Comparison of ENCODE assay signal across 22 cellular contexts in the genomic region with DNA sequence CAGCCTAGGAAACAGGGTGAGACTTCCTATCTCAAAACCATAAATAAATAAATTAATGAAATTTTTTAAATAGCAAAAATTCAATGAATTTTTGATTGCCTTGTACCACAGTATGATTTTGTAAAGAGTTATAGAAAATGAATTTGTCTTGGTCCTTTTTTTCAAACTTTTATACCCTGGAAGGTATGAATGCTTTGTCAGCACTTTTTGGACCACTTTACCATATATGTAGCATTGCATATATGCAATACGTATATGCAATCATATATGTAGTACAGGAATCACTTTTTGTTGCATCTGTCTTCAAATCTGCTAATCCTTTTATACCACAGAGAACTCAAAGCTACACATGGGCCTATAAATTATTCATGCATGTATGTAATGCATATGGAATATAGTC. TPM values are rescaled to one million over a fixed set of nuclear protein-coding genes. Genes with fewer than 3 reads are reported as not detected.
DNase-seq lines count a peak whose midpoint lies in the region; ATAC-seq, FAIRE-seq and TF ChIP-seq lines count a peak whose summit lies in the region.
"Had no signal": no experiment of that assay in that cellular context is flagged by ENCODE, and none has a peak within 500 bp of the region (broad histone marks: within the 10 kb centered on the region; RNA-seq: fewer than 3 reads in every experiment).

No MANE protein-coding gene starts in this region.

- WGBS in A549 (ENCODE audit: missing lambda C conversion rate), result 88% methylated on average over 1 of the region's 1 CpG
- WGBS in IMR-90 (ENCODE audit: extremely low coverage in 2 of 2, insufficient read length in 1 of 2), 2 experiments, result no CpG with 5 or more reads among the region's 1 CpG
- 96% methylated on average over 1 of the region's 1 CpG; no CpG with 5 or more reads in 1 of the 2 experiments for WGBS in H1 (ENCODE audit: extremely low coverage in 1 of 2, insufficient coverage in 1 of 2, insufficient read length in 1 of 2, insufficient replicate concordance in 2 of 2, low coverage in 1 of 2, low lambda C conversion rate in 2 of 2, missing lambda C conversion rate in 1 of 2), 2 experiments

- H3K23me2 ChIP-seq in H1 (ENCODE audit: low read depth, low read length), result no peaks in the 10 kb centered on the region

- H3K56ac ChIP-seq in IMR-90 (ENCODE audit: extremely low read depth, insufficient read depth, low read length) (no peak overlapping the region), H1 (replicated peaks; ENCODE audit: insufficient read length, low read depth, low read length) (no peak overlapping the region)

- CTCF ChIA-PET in A549 (lab: Yijun Ruan, JAX) (interaction anchor here (1.0 to 1.3 kb wide), 2 partner anchors 159 to 646 kb away, joined by 5 to 6 read pairs; no protein-coding TSS in a partner anchor), IMR-90 (lab: Yijun Ruan, JAX) (no interaction called here), H1 (lab: Charles Lee; ENCODE audit: partially characterized antibody) (no interaction called here)

- H4K20me1 ChIP-seq in IMR-90 (ENCODE audit: insufficient read depth, low read length) (no peaks in the 10 kb centered on the region; the same call in 1 of the 2 replicates), H1 (replicated peaks in 1 of 2; ENCODE audit: control insufficient read depth in 1 of 2, insufficient read depth in 2 of 2, low read length in 2 of 2) (no peaks in the 10 kb centered on the region)
- H4K20me1 ChIP-seq: BLaER1 treated with 17β-estradiol and CSF1 and Interleukin-3, amounts not matched to agents 10 nM and 100 nM had no signal

- ATAC-seq in A549 (no peak), IMR-90 (ENCODE audit: low read depth) (no peak), GM19455 (IDR thresholded peaks at IDR 0.05; ENCODE audit: unreplicated experiment) (no peak)
- ATAC-seq: CD8-positive, alpha-beta T cell; GM12878 had no signal

- H3K27ac ChIP-seq in A549 (no peak overlapping the region), IMR-90 (ENCODE audit: insufficient read depth, low read length) (no peak overlapping the region), H1 (ENCODE audit: low read depth, low read length) (no peak overlapping the region)
- H3K27ac ChIP-seq: BLaER1 treated with 17β-estradiol and CSF1 and Interleukin-3, amounts not matched to agents 10 nM and 100 nM; C4-2B had no signal

- no peak overlapping the region for H2BK12ac ChIP-seq in H1 (ENCODE audit: low read depth, low read length)

- H3K23ac ChIP-seq in IMR-90 (ENCODE audit: low read depth, low read length) (no peak overlapping the region), H1 (ENCODE audit: insufficient read length) (no peak overlapping the region)

- TF ChIP-seq POLR2A in A549 (IDR thresholded peaks at IDR 0.05; ENCODE audit: low read length) (no peak), IMR-90 (IDR thresholded peaks at IDR 0.05; ENCODE audit: low read depth, low read length) (no peak), H1 (IDR thresholded peaks at IDR 0.05; ENCODE audit: control extremely low read depth in 1 of 2, low read depth in 2 of 2, low read length in 2 of 2) (no peak)

- H3K9me1 ChIP-seq in IMR-90 (ENCODE audit: insufficient read depth, low read length), result no peaks in the 10 kb centered on the region

- no peak overlapping the region for H2AK5ac ChIP-seq in IMR-90 (ENCODE audit: low read depth, low read length)
- no peak overlapping the region for H2AK5ac ChIP-seq in H1 (ENCODE audit: low read depth, low read length)

- POLR2A ChIA-PET in A549 (lab: Yijun Ruan, JAX), result no interaction called here
- POLR2A ChIA-PET in IMR-90 (lab: Charles Lee; ENCODE audit: unreplicated experiment), result no interaction called here
- POLR2A ChIA-PET in H1 (lab: Charles Lee; ENCODE audit: partially characterized antibody), result no interaction called here

- H2AFZ ChIP-seq in IMR-90 (replicated peaks; ENCODE audit: low read length, poor library complexity), result no peak overlapping the region
- H2AFZ ChIP-seq in H1 (ENCODE audit: low read length), result no peak overlapping the region

- H4K91ac ChIP-seq in IMR-90 (ENCODE audit: insufficient read depth, low read depth, low read length) (no peak overlapping the region), H1 (replicated peaks; ENCODE audit: insufficient read length, low read length) (no peak overlapping the region)

- no peak overlapping the region for H3K4me2 ChIP-seq in A549
- H3K4me2 ChIP-seq in IMR-90 (ENCODE audit: low read depth, low read length), result no peak overlapping the region
- no peak overlapping the region for H3K4me2 ChIP-seq in H1 (ENCODE audit: insufficient read depth in 1 of 2, low read depth in 2 of 2, low read length in 2 of 2)
- H3K4me2 ChIP-seq: BLaER1 treated with 17β-estradiol and CSF1 and Interleukin-3, amounts not matched to agents 10 nM and 100 nM had no signal

- no peaks in the 10 kb centered on the region for H3K9me3 ChIP-seq in A549
- no peaks in the 10 kb centered on the region for H3K9me3 ChIP-seq in IMR-90 (ENCODE audit: control insufficient read depth, insufficient read depth, low read length)
- no peaks in the 10 kb centered on the region for H3K9me3 ChIP-seq in H1 (ENCODE audit: insufficient read depth in 2 of 2, low read depth in 1 of 2, low read length in 1 of 2)

- H3K4ac ChIP-seq in IMR-90 (ENCODE audit: low read depth, low read length) (no peak overlapping the region), H1 (replicated peaks; ENCODE audit: insufficient read length, low read depth, low read length) (no peak overlapping the region)

- no peaks in the 10 kb centered on the region for H3K36me3 ChIP-seq in IMR-90 (ENCODE audit: control insufficient read depth, insufficient read depth, low read length)
- H3K36me3 ChIP-seq in H1 (ENCODE audit: control insufficient read depth in 2 of 4, insufficient read depth in 4 of 4, low read length in 3 of 4), result no peaks in the 10 kb centered on the region
- H3K36me3 ChIP-seq: BLaER1 treated with 17β-estradiol and CSF1 and Interleukin-3, amounts not matched to agents 10 nM and 100 nM had no signal

- no TSS peak for BruUV-seq in IMR-90 (replicated peaks; lab: Mats Ljungman, UMichigan)

- H3K79me1 ChIP-seq in IMR-90 (ENCODE audit: low read depth in 1 of 2, low read length in 2 of 2) (no peaks in the 10 kb centered on the region), H1 (ENCODE audit: low read depth, low read length) (no peaks in the 10 kb centered on the region)

- DNase-seq in A549 (ENCODE audit: low read depth in 1 of 2, low spot score in 1 of 2) (no peak), IMR-90 (no peak), H1 (ENCODE audit: low read depth in 1 of 2, low spot score in 2 of 2) (no peak), COR-L47 (lab: John Stamatoyannopoulos, UW) (no peak)
- DNase-seq: 8988T; AML-193; CD4-positive, alpha-beta T cell; CD8-positive, alpha-beta T cell; DMS 273 treated with DMSO at 0.1 percent for 48 hours; DMS153; DMS53; DMS79; DND-41; EL; GDM1 had no signal

- TF ChIP-seq RAD21 in A549 (conservative IDR thresholded peaks at IDR 0.05 in 1 of 2, IDR thresholded peaks at IDR 0.05 in 1 of 2) (no peak), IMR-90 (IDR thresholded peaks at IDR 0.05; ENCODE audit: low read length) (no peak), H1 (IDR thresholded peaks at IDR 0.05 in 1 of 2, conservative IDR thresholded peaks at IDR 0.05 in 1 of 2; ENCODE audit: low read depth in 2 of 2, low read length in 2 of 2) (no peak)

- H2BK5ac ChIP-seq in IMR-90 (ENCODE audit: low read depth, low read length, poor library complexity, severe bottlenecking), result no peak overlapping the region
- no peak overlapping the region for H2BK5ac ChIP-seq in H1 (ENCODE audit: low read depth, low read length)

- no peak overlapping the region for H2AK9ac ChIP-seq in IMR-90 (replicated peaks; ENCODE audit: low read depth, low read length, poor library complexity)

- H4K5ac ChIP-seq in IMR-90 (ENCODE audit: low read depth, low read length) (no peak overlapping the region), H1 (ENCODE audit: insufficient read length, low read depth, low read length) (no peak overlapping the region)

- in situ Hi-C loops in IMR-90 (cut with MboI; ENCODE audit: low sequenced_read_pairs), result loop anchor here (25.0 kb wide), 1 partner anchor 484 kb away; no protein-coding TSS in a partner anchor

- peaks cover 0 to 5% of the 10 kb centered on the region in 2 experiments; a peak in 1 of 4 replicates for H3K79me2 ChIP-seq in H1 (ENCODE audit: control insufficient read depth in 1 of 2, insufficient read depth in 2 of 2, low read length in 2 of 2)

- intact Hi-C loops in IMR-90 (cut with micrococcal nuclease), result no loop called here

- H3K18ac ChIP-seq in IMR-90 (ENCODE audit: low read depth, low read length), result no peak overlapping the region
- H3K18ac ChIP-seq in H1 (ENCODE audit: extremely low read depth, low read length), result no peak overlapping the region

- no peak overlapping the region for H4K8ac ChIP-seq in IMR-90 (ENCODE audit: low read depth in 2 of 2, low read length in 2 of 2)
- no peak overlapping the region for H4K8ac ChIP-seq in H1 (ENCODE audit: extremely low read depth, insufficient read depth, low read length)

- H3K4me3 ChIP-seq in A549 (no peak overlapping the region), IMR-90 (ENCODE audit: insufficient read depth, low read depth, low read length) (no peak overlapping the region), H1 (ENCODE audit: extremely low read depth in 1 of 4, insufficient read depth in 2 of 4, low read depth in 3 of 4, low read length in 4 of 4) (no peak overlapping the region)
- H3K4me3 ChIP-seq: BLaER1 treated with 17β-estradiol and CSF1 and Interleukin-3, amounts not matched to agents 10 nM and 100 nM; GM12878 had no signal

- H3K27me3 ChIP-seq in IMR-90 (ENCODE audit: control insufficient read depth, insufficient read depth, low read length), result no peaks in the 10 kb centered on the region
- H3K27me3 ChIP-seq in H1 (replicated peaks in 1 of 4; ENCODE audit: control insufficient read depth in 3 of 4, extremely low read depth in 1 of 4, insufficient read depth in 3 of 4, low read length in 3 of 4), result no peaks in the 10 kb centered on the region
- H3K27me3 ChIP-seq: BLaER1 treated with 17β-estradiol and CSF1 and Interleukin-3, amounts not matched to agents 10 nM and 100 nM had no signal

- H2BK20ac ChIP-seq in IMR-90 (ENCODE audit: low read depth, low read length) (no peak overlapping the region), H1 (ENCODE audit: low read length) (no peak overlapping the region)

- TF ChIP-seq CTCF in A549 (IDR thresholded peaks at IDR 0.05) (no peak), IMR-90 (conservative IDR thresholded peaks at IDR 0.05; ENCODE audit: low read depth, low read length) (no peak), H1 (IDR thresholded peaks at IDR 0.05; ENCODE audit: control extremely low read depth in 1 of 3, insufficient read depth in 1 of 3, low read depth in 1 of 3, low read length in 3 of 3) (no peak)

- dilution Hi-C loops in IMR-90 (cut with HindIII; ENCODE audit: low sequenced_read_pairs, unreplicated experiment), result no loop called here

- H3K9ac ChIP-seq in IMR-90 (ENCODE audit: low read depth, low read length), result no peak overlapping the region
- no peak overlapping the region for H3K9ac ChIP-seq in H1 (replicated peaks in 1 of 4; ENCODE audit: extremely low read depth in 1 of 4, low read depth in 3 of 4, low read length in 3 of 4)
- H3K9ac ChIP-seq: BLaER1 treated with 17β-estradiol and CSF1 and Interleukin-3, amounts not matched to agents 10 nM and 100 nM had no signal

- TF ChIP-seq EP300 in A549 (IDR thresholded peaks at IDR 0.05) (no peak), H1 (IDR thresholded peaks at IDR 0.05; ENCODE audit: borderline replicate concordance in 1 of 2, low read depth in 2 of 2, low read length in 2 of 2) (no peak)

- no peak for FAIRE-seq in A549 (lab: Jason Lieb, UNC)
- FAIRE-seq in H1 (lab: Jason Lieb, UNC), result no peak
- FAIRE-seq: A204.1, GM12878, GM12892, GM18507 had no signal

- H3K14ac ChIP-seq in IMR-90 (replicated peaks; ENCODE audit: low read depth, low read length) (no peak overlapping the region), H1 (ENCODE audit: insufficient read length) (no peak overlapping the region)

- H2BK120ac ChIP-seq in IMR-90 (ENCODE audit: low read depth, low read length) (no peak overlapping the region), H1 (replicated peaks; ENCODE audit: low read depth, low read length) (no peak overlapping the region)

- H2BK15ac ChIP-seq in IMR-90 (ENCODE audit: low read depth, low read length), result no peak overlapping the region
- no peak overlapping the region for H2BK15ac ChIP-seq in H1 (ENCODE audit: low read length)

- H3K4me1 ChIP-seq in A549 (no peaks in the 10 kb centered on the region), IMR-90 (ENCODE audit: control insufficient read depth, insufficient read depth, low read length) (no peaks in the 10 kb centered on the region), H1 (replicated peaks in 1 of 4; ENCODE audit: control insufficient read depth in 3 of 4, insufficient read depth in 4 of 4, low read length in 3 of 4) (peaks cover 0 to 4% (median 0%) of the 10 kb centered on the region in 4 experiments; a peak in 2 of 7 replicates)

RNA-seq across cellular contexts. Expression of a gene that starts 9.2 kb away (rescaled TPM):
- polyA plus RNA-seq in A549 (2011; rRNA removed) (100 and 131 TPM in 2 replicates), A549 (2017; fragmentation: RNase III; extraction: RNeasy Plus Mini Kit Qiagen cat#74134 plus additional on column Dnase treatment) (56.7 to 60.6 TPM (median 58.0 TPM) in 3 replicates), IMR-90 (2012; rRNA removed) (38.5 and 49.7 TPM in 2 replicates), H1 (2011; rRNA removed) (15.5 and 17.6 TPM in 2 replicates)
- 42.2 and 48.9 TPM in 2 replicates for polyA plus RNA-seq in A549 (2012; cell fraction: cytosol; rRNA removed)
- 10.7 and 15.8 TPM in 2 replicates for polyA plus RNA-seq in A549 (2012; cell fraction: nucleus; rRNA removed)
- polyA minus RNA-seq in A549 (2011; rRNA and poly(A)+ RNA removed), result 40.8 and 47.7 TPM in 2 replicates
- total RNA-seq in IMR-90 (2012; rRNA removed), result 94.3 and 101 TPM in 2 replicates
- 13.4 and 28.8 TPM in 2 replicates for polyA plus RNA-seq in IMR-90 (2012; cell fraction: cytosol; rRNA removed)
- 3.0 and 17.3 TPM in 2 replicates for polyA plus RNA-seq in IMR-90 (2012; cell fraction: nucleus; rRNA removed; ENCODE audit: low replicate concordance)
- total RNA-seq in H1 (2021; fragmentation: NEBNext Ultra II Directional; extraction: Animal tissue kit (Norgen Biotek cat#: 25700)), result 51.8 and 53.1 TPM in 2 replicates
- polyA plus RNA-seq in H1 (2011; cell fraction: cytosol; rRNA removed), result 24.2 TPM
- polyA plus RNA-seq in H1 (2011; cell fraction: nucleus; rRNA removed), result 14.5 TPM
- polyA plus RNA-seq in H1 (2012, experiment 1 of 2), result 35.7 to 44.3 TPM (median 41.0 TPM) in 4 replicates
- 2.3 TPM for polyA plus RNA-seq in H1 (2012, experiment 2 of 2)
- polyA plus RNA-seq in H1 (2013, experiment 1 of 2), result 36.3 TPM
- polyA plus RNA-seq in H1 (2013, experiment 2 of 2), result 40.3 TPM
- 27.4 and 34.2 TPM in 2 replicates for polyA minus RNA-seq in H1 (2011; rRNA and poly(A)+ RNA removed)
- 20.8 TPM for polyA minus RNA-seq in H1 (2011; cell fraction: cytosol; rRNA and poly(A)+ RNA removed)
- 18.6 TPM for polyA minus RNA-seq in H1 (2011; cell fraction: nucleus; rRNA and poly(A)+ RNA removed)
